In the genomic region with DNA sequence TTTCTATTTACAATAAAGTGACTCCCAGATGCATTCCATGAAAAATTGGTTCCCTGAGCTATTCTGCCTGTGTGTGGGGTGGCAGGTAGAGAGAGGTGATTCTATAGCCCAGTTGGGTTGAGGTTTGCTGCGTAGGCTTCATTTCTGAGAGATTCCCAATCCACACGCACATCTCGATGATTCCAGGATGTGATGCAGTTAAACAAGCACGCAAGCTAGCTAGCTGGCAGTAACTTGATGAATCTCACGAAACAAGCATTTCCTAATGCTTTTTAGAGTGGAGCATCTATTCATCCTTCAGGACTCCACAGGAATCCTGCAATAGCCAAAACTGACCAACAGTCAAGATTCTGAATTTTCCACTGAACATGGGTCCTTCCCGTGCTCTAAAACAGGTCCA, we compare ENCODE assay signal across 1 cellular context.
TF ChIP-seq lines count a peak whose summit lies in the region.

No MANE protein-coding gene starts in this region.

TF ChIP-seq in IMR-90, 13 proteins besides CTCF, POLR2A, EP300 and RAD21 (continued from another document):
- TF ChIP-seq MXI1 (IDR thresholded peaks at IDR 0.05; ENCODE audit: borderline replicate concordance, low read depth, low read length) = no peak
- TF ChIP-seq CHD1 (IDR thresholded peaks at IDR 0.05; ENCODE audit: low read depth, low read length) = no peak
- no peak for TF ChIP-seq BHLHE40 (IDR thresholded peaks at IDR 0.05; ENCODE audit: low read depth, low read length)
- TF ChIP-seq MAZ (IDR thresholded peaks at IDR 0.05; ENCODE audit: borderline replicate concordance, low read depth, low read length) = no peak
- TF ChIP-seq RFX5 (IDR thresholded peaks at IDR 0.05; ENCODE audit: low read depth, low read length) = no peak
